In the genomic region with DNA sequence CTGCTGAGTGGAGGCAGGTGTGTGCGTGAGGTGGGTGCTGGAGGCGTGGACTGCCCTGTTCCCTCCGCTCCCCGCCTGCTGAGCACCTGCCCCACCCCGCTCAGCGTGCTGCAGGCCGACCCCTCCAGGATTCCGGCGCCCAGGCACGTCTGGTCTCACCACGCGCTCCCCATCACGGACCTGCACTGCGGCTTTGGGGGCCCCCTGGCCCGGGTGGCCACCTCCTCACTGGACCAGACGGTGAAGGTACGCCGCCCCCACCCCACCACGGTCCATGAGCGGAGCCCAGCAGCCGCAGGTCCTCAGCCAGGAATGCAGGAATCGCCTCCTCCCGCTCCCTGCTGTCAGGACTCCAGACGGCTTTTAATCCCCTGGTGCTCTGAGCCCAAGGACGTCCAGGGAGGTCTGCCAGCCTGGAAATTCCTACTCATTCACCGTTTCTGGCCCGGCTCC, we compare ENCODE assay signal across 20 cellular contexts. TPM values are rescaled to one million over a fixed set of nuclear protein-coding genes. Genes with fewer than 3 reads are reported as not detected.
"Had no signal": no experiment of that assay in that cellular context is flagged by ENCODE, and none has a peak within 500 bp of the region (broad histone marks: within the 10 kb centered on the region; RNA-seq: fewer than 3 reads in every experiment).

No MANE protein-coding gene starts in this region.

- ATAC-seq: lower lobe of right lung; natural killer cell treated with Interleukin-12 subunit alpha and Interleukin-12 subunit beta and Interleukin-15 and Interleukin-18, amount 100 ng/mL, for 72 hours had no signal

- H3K9me3 Mint-ChIP-seq: mesothelial cell of epicardium; natural killer cell treated with Interleukin-12 subunit alpha and Interleukin-12 subunit beta and Interleukin-15 and Interleukin-18, amount 100 ng/mL, for 72 hours; stimulated activated naive CD8-positive, alpha-beta T cell treated with anti-CD3 and anti-CD28 coated beads, Interleukin-15, Interleukin-2, amounts not matched to agents 100 ng/mL and 50 ng/mL, for 24 hours had no signal

- H2AFZ ChIP-seq: hepatocyte had no signal

- H3K9me3 ChIP-seq: esophagus squamous epithelium, lower lobe of right lung had no signal

- H3K4me3 Mint-ChIP-seq: activated naive CD8-positive, alpha-beta T cell; mesothelial cell of epicardium; natural killer cell treated with Interleukin-12 subunit alpha and Interleukin-12 subunit beta and Interleukin-15 and Interleukin-18, amount 100 ng/mL, for 72 hours; stimulated activated naive CD8-positive, alpha-beta T cell treated with anti-CD3 and anti-CD28 coated beads, Interleukin-15, Interleukin-2, amounts not matched to agents 100 ng/mL and 50 ng/mL, for 24 hours had no signal

- H3K27ac Mint-ChIP-seq: activated naive CD8-positive, alpha-beta T cell; mesothelial cell of epicardium; natural killer cell treated with Interleukin-12 subunit alpha and Interleukin-12 subunit beta and Interleukin-15 and Interleukin-18, amount 100 ng/mL, for 72 hours; stimulated activated naive CD8-positive, alpha-beta T cell treated with anti-CD3 and anti-CD28 coated beads, Interleukin-15, Interleukin-2, amounts not matched to agents 100 ng/mL and 50 ng/mL, for 24 hours had no signal

- H3K4me3 ChIP-seq: esophagus squamous epithelium, hepatocyte, lower lobe of right lung had no signal

- H3K4me2 ChIP-seq: hepatocyte had no signal

- H3K27me3 ChIP-seq: hepatocyte had no signal

- H3K4me1 Mint-ChIP-seq: mesothelial cell of epicardium had no signal

- H3K36me3 Mint-ChIP-seq: activated naive CD8-positive, alpha-beta T cell; natural killer cell treated with Interleukin-12 subunit alpha and Interleukin-12 subunit beta and Interleukin-15 and Interleukin-18, amount 100 ng/mL, for 72 hours had no signal

- H3K27me3 Mint-ChIP-seq: activated naive CD8-positive, alpha-beta T cell; natural killer cell treated with Interleukin-12 subunit alpha and Interleukin-12 subunit beta and Interleukin-15 and Interleukin-18, amount 100 ng/mL, for 72 hours; stimulated activated naive CD8-positive, alpha-beta T cell treated with anti-CD3 and anti-CD28 coated beads, Interleukin-15, Interleukin-2, amounts not matched to agents 100 ng/mL and 50 ng/mL, for 24 hours had no signal

- H3K27ac ChIP-seq: esophagus squamous epithelium, hepatocyte, lower lobe of right lung, VCaP had no signal

- DNase-seq: activated CD4-positive, alpha-beta T cell treated with anti-CD3 and anti-CD28 coated beads, Interleukin-2, amount 50 U/mL, for 4 hours; activated gamma-delta T cell; cerebellar nuclear complex; effector CD8-positive, alpha-beta T cell; esophagus squamous epithelium; lower lobe of right lung; nucleus accumbens; retina; stimulated activated CD4-positive, alpha-beta T cell treated with anti-CD3 and anti-CD28 coated beads, Interleukin-12 subunit alpha, Interleukin-12 subunit beta, amount 100 ng/mL, for 4 hours; stimulated activated CD4-positive, alpha-beta T cell treated with anti-CD3 and anti-CD28 coated beads, Interleukin-1b, Interleukin-23, amount 100 ng/mL, for 48 hours; T-helper 2 cell; trophoblast cell had no signal

RNA-seq across cellular contexts. Expression of a gene that starts 10.1 kb away (rescaled TPM):
- total RNA-seq: esophagus squamous epithelium; natural killer cell treated with Interleukin-12 subunit alpha and Interleukin-12 subunit beta and Interleukin-15 and Interleukin-18, amount 100 ng/mL, for 72 hours had no signal

RNA-seq across cellular contexts. Expression of a gene that starts 31.2 kb away (rescaled TPM):
- total RNA-seq: endothelial cell of umbilical vein; esophagus squamous epithelium; glomerular endothelial cell; hepatocyte; lower lobe of right lung; mesothelial cell of epicardium; natural killer cell treated with Interleukin-12 subunit alpha and Interleukin-12 subunit beta and Interleukin-15 and Interleukin-18, amount 100 ng/mL, for 72 hours had no signal
